ENCODE assay signal across 11 cellular contexts in genomic region chr22:37310075-37310606, GRCh38. TPM values are rescaled to one million over a fixed set of nuclear protein-coding genes. Genes with fewer than 3 reads are reported as not detected.
A peak's percentile ranks its signal among the peaks of the same experiment; 100 is the strongest.
DNase-seq lines count a peak whose midpoint lies in the region; ATAC-seq, FAIRE-seq and TF ChIP-seq lines count a peak whose summit lies in the region.
"Had no signal": no experiment of that assay in that cellular context is flagged by ENCODE, and none has a peak within 500 bp of the region (broad histone marks: within the 10 kb centered on the region; RNA-seq: fewer than 3 reads in every experiment).

No MANE protein-coding gene starts in this region.

- H3K9me3 Mint-ChIP-seq in CD8-positive, alpha-beta memory T cell = no peaks in the 10 kb centered on the region
- H3K9me3 Mint-ChIP-seq in activated T-helper 1 cell treated with anti-CD3 and anti-CD28 coated beads, Interleukin-12 subunit alpha, Interleukin-12 subunit beta, Interleukin-2, Interleukin-4 antibody, amounts not matched to agents 30 ng/mL and 10 ng/mL and 1 ng/mL, durations not matched to agents 14 hours and 24 hours and 36 hours = no peaks in the 10 kb centered on the region
- no peaks in the 10 kb centered on the region for H3K9me3 Mint-ChIP-seq in natural killer cell treated with Interleukin-12 subunit alpha and Interleukin-12 subunit beta and Interleukin-15 and Interleukin-18, amount 100 ng/mL, for 72 hours

- H3K4me1 ChIP-seq in CD8-positive, alpha-beta memory T cell (ENCODE audit: insufficient read depth, low read length) = peaks cover 72% of the 10 kb centered on the region
- H3K4me1 ChIP-seq in HCT116 (ENCODE audit: control insufficient read depth in 1 of 2, insufficient read depth in 2 of 2, low read length in 2 of 2) = peaks cover 44 to 67% of the 10 kb centered on the region in 2 experiments

- no peak for TF ChIP-seq RAD21 in HCT116 (IDR thresholded peaks at IDR 0.05; ENCODE audit: low read depth)

- DNase-seq in CD8-positive, alpha-beta memory T cell = no peak
- DNase-seq in HCT116 (ENCODE audit: low read depth, low spot score) (no peak), D341Med (ENCODE audit: low spot score) (no peak), H54 (ENCODE audit: insufficient read length, low spot score) (no peak), caudate nucleus (lab: John Stamatoyannopoulos, UW) (no peak)
- DNase-seq in activated T-helper 1 cell treated with anti-CD3 and anti-CD28 coated beads, Interleukin-12 subunit alpha, Interleukin-12 subunit beta, Interleukin-2, Interleukin-4 antibody, amounts not matched to agents 30 ng/mL and 10 ng/mL and 1 ng/mL, durations not matched to agents 14 hours and 24 hours and 36 hours (ENCODE audit: low spot score) = no peak
- no peak for DNase-seq in natural killer cell treated with Interleukin-12 subunit alpha and Interleukin-12 subunit beta and Interleukin-15 and Interleukin-18, amount 100 ng/mL, for 72 hours (ENCODE audit: low spot score)
- DNase-seq: NCI-H524 treated with DMSO at 0.1 percent for 48 hours, pancreas, Right ventricle myocardium superior had no signal

- intact Hi-C loops in HCT116 (cut with micrococcal nuclease) = no loop called here
- intact Hi-C loops in activated T-helper 1 cell treated with anti-CD3 and anti-CD28 coated beads, Interleukin-12 subunit alpha, Interleukin-12 subunit beta, Interleukin-2, Interleukin-4 antibody, amounts not matched to agents 30 ng/mL and 10 ng/mL and 1 ng/mL, durations not matched to agents 14 hours and 24 hours and 36 hours (cut with micrococcal nuclease) = no loop called here

- H3K36me3 Mint-ChIP-seq in CD8-positive, alpha-beta memory T cell = peaks cover 3 to 74% (median 8%) of the 10 kb centered on the region in 3 donors
- H3K36me3 Mint-ChIP-seq in activated T-helper 1 cell treated with anti-CD3 and anti-CD28 coated beads, Interleukin-12 subunit alpha, Interleukin-12 subunit beta, Interleukin-2, Interleukin-4 antibody, amounts not matched to agents 30 ng/mL and 10 ng/mL and 1 ng/mL, durations not matched to agents 14 hours and 24 hours and 36 hours (ENCODE audit: low read depth) = peaks cover 54% of the 10 kb centered on the region
- peaks cover 6% of the 10 kb centered on the region for H3K36me3 Mint-ChIP-seq in natural killer cell treated with Interleukin-12 subunit alpha and Interleukin-12 subunit beta and Interleukin-15 and Interleukin-18, amount 100 ng/mL, for 72 hours

- peak overlapping the region; percentile 35 for H3K4me2 ChIP-seq in HCT116 (ENCODE audit: low read length)

- no peaks in the 10 kb centered on the region for H4K20me1 ChIP-seq in HCT116 (ENCODE audit: insufficient read depth)

- ATAC-seq in HCT116 (no peak), GM19351 (IDR thresholded peaks at IDR 0.05; ENCODE audit: unreplicated experiment) (no peak)
- ATAC-seq in natural killer cell treated with Interleukin-12 subunit alpha and Interleukin-12 subunit beta and Interleukin-15 and Interleukin-18, amount 100 ng/mL, for 72 hours = no peak

- H3K9me2 ChIP-seq in HCT116 (ENCODE audit: insufficient read depth) = no peaks in the 10 kb centered on the region

- TF ChIP-seq CTCF in HCT116 (IDR thresholded peaks at IDR 0.05 in 2 of 3, conservative IDR thresholded peaks at IDR 0.05 in 1 of 3; ENCODE audit: borderline replicate concordance in 1 of 3, insufficient read depth in 1 of 3, low read depth in 2 of 3, low read length in 2 of 3) = no peak

- no peaks in the 10 kb centered on the region for H3K27me3 ChIP-seq in CD8-positive, alpha-beta memory T cell (ENCODE audit: insufficient read depth, low read length, poor library complexity, severe bottlenecking)
- no peaks in the 10 kb centered on the region for H3K27me3 ChIP-seq in HCT116 (ENCODE audit: insufficient read depth, low read length)
- H3K27me3 ChIP-seq: pancreas had no signal

- H3K36me3 ChIP-seq in CD8-positive, alpha-beta memory T cell (ENCODE audit: insufficient read depth, low read length) = peaks cover 32% of the 10 kb centered on the region
- H3K36me3 ChIP-seq in HCT116 (ENCODE audit: control insufficient read depth in 1 of 2, insufficient read depth in 2 of 2, low read length in 2 of 2) = no peaks in the 10 kb centered on the region
- H3K36me3 ChIP-seq: pancreas had no signal

- H3K79me2 ChIP-seq in HCT116 (ENCODE audit: insufficient read depth, low read length) = no peaks in the 10 kb centered on the region

- TF ChIP-seq POLR2A in HCT116 (IDR thresholded peaks at IDR 0.05; ENCODE audit: borderline replicate concordance, extremely low read depth, insufficient read depth, insufficient read length) (no peak), H54 (IDR thresholded peaks at IDR 0.05; ENCODE audit: low read depth, low read length) (no peak)

- H3K9ac ChIP-seq in HCT116 (ENCODE audit: low read length) = peak overlapping the region; percentile 18; the same call in 1 of the 2 replicates

- H2AFZ ChIP-seq in HCT116 (ENCODE audit: low read depth, low read length, poor library complexity, severe bottlenecking) = no peak overlapping the region

- RAD21 ChIA-PET in HCT116 (lab: Charles Lee; ENCODE audit: low non-redundant PET in 1 of 2, low total read pairs in 2 of 2, uncharacterized antibody in 2 of 2, unreplicated experiment in 2 of 2) = interaction anchor here in 1 of 2 experiments (1.1 kb wide), 1 partner anchor 13 kb away, joined by 3 read pairs; no protein-coding TSS in a partner anchor

- POLR2A ChIA-PET in CD8-positive, alpha-beta memory T cell (lab: Charles Lee) = interaction anchor here (0.9 to 1.8 kb wide), 9 partner anchors 9 to 176 kb away, joined by 3 to 6 read pairs (median 4); partner anchors contain the start of genes CYTH4 and MFNG
- POLR2A ChIA-PET in HCT116 (lab: Charles Lee) = no interaction called here

- peaks cover 71 to 90% (median 80%) of the 10 kb centered on the region in 3 donors for H3K4me1 Mint-ChIP-seq in CD8-positive, alpha-beta memory T cell
- peaks cover 88% of the 10 kb centered on the region for H3K4me1 Mint-ChIP-seq in activated T-helper 1 cell treated with anti-CD3 and anti-CD28 coated beads, Interleukin-12 subunit alpha, Interleukin-12 subunit beta, Interleukin-2, Interleukin-4 antibody, amounts not matched to agents 30 ng/mL and 10 ng/mL and 1 ng/mL, durations not matched to agents 14 hours and 24 hours and 36 hours (ENCODE audit: low read depth)
- H3K4me1 Mint-ChIP-seq in natural killer cell treated with Interleukin-12 subunit alpha and Interleukin-12 subunit beta and Interleukin-15 and Interleukin-18, amount 100 ng/mL, for 72 hours (ENCODE audit: low read depth in 2 of 2) = peaks cover 70 to 80% of the 10 kb centered on the region in 2 donors

- no TSS peak for BruUV-seq in HCT116 (replicated peaks; lab: Mats Ljungman, UMichigan)

- no peak for FAIRE-seq in H54 (lab: Jason Lieb, UNC)
- FAIRE-seq: pancreas had no signal

- H3K27ac ChIP-seq in CD8-positive, alpha-beta memory T cell (ENCODE audit: low read depth, low read length) = no peak overlapping the region
- H3K27ac ChIP-seq in HCT116 (ENCODE audit: low read depth, low read length) (peak overlapping the region; percentile 41; the same call in 1 of the 2 replicates), caudate nucleus (ENCODE audit: low read depth, low read length) (no peak overlapping the region)
- H3K27ac ChIP-seq: pancreas had no signal

- H3K4me3 ChIP-seq in CD8-positive, alpha-beta memory T cell (ENCODE audit: low read length) = peak overlapping the region; percentile 51
- no peak overlapping the region for H3K4me3 ChIP-seq in HCT116 (replicated peaks in 1 of 2; ENCODE audit: low read depth in 1 of 2, low read length in 2 of 2)
- H3K4me3 ChIP-seq: pancreas had no signal

- H3K9me3 ChIP-seq in CD8-positive, alpha-beta memory T cell (ENCODE audit: low read length) = no peaks in the 10 kb centered on the region
- H3K9me3 ChIP-seq in HCT116 (ENCODE audit: control insufficient read depth in 1 of 2, insufficient read depth in 1 of 2, low read depth in 1 of 2, low read length in 2 of 2) = no peaks in the 10 kb centered on the region
- H3K9me3 ChIP-seq: pancreas had no signal

- H3K27me3 Mint-ChIP-seq in CD8-positive, alpha-beta memory T cell = no peaks in the 10 kb centered on the region
- H3K27me3 Mint-ChIP-seq in activated T-helper 1 cell treated with anti-CD3 and anti-CD28 coated beads, Interleukin-12 subunit alpha, Interleukin-12 subunit beta, Interleukin-2, Interleukin-4 antibody, amounts not matched to agents 30 ng/mL and 10 ng/mL and 1 ng/mL, durations not matched to agents 14 hours and 24 hours and 36 hours (ENCODE audit: insufficient read depth) = no peaks in the 10 kb centered on the region
- no peaks in the 10 kb centered on the region for H3K27me3 Mint-ChIP-seq in natural killer cell treated with Interleukin-12 subunit alpha and Interleukin-12 subunit beta and Interleukin-15 and Interleukin-18, amount 100 ng/mL, for 72 hours

- H3K4me3 Mint-ChIP-seq in CD8-positive, alpha-beta memory T cell = peak overlapping the region; percentile 47 to 85 (median 75)
- peak overlapping the region; percentile 69 for H3K4me3 Mint-ChIP-seq in activated T-helper 1 cell treated with anti-CD3 and anti-CD28 coated beads, Interleukin-12 subunit alpha, Interleukin-12 subunit beta, Interleukin-2, Interleukin-4 antibody, amounts not matched to agents 30 ng/mL and 10 ng/mL and 1 ng/mL, durations not matched to agents 14 hours and 24 hours and 36 hours
- H3K4me3 Mint-ChIP-seq in natural killer cell treated with Interleukin-12 subunit alpha and Interleukin-12 subunit beta and Interleukin-15 and Interleukin-18, amount 100 ng/mL, for 72 hours = peak overlapping the region; percentile 79

- CTCF ChIA-PET in CD8-positive, alpha-beta memory T cell (lab: Charles Lee) = interaction anchor here (0.7 to 4.0 kb wide), 9 partner anchors 8 to 119 kb away, joined by 3 to 19 read pairs (median 5); no protein-coding TSS in a partner anchor
- CTCF ChIA-PET in HCT116 (lab: Charles Lee) = interaction anchor here (1.2 kb wide), 1 partner anchor 147 kb away, joined by 3 read pairs; no protein-coding TSS in a partner anchor

- peak overlapping the region; percentile 68 to 99 (median 87) for H3K27ac Mint-ChIP-seq in CD8-positive, alpha-beta memory T cell
- peak overlapping the region; percentile 70 for H3K27ac Mint-ChIP-seq in activated T-helper 1 cell treated with anti-CD3 and anti-CD28 coated beads, Interleukin-12 subunit alpha, Interleukin-12 subunit beta, Interleukin-2, Interleukin-4 antibody, amounts not matched to agents 30 ng/mL and 10 ng/mL and 1 ng/mL, durations not matched to agents 14 hours and 24 hours and 36 hours
- peak overlapping the region; percentile 99 to 100 for H3K27ac Mint-ChIP-seq in natural killer cell treated with Interleukin-12 subunit alpha and Interleukin-12 subunit beta and Interleukin-15 and Interleukin-18, amount 100 ng/mL, for 72 hours

TF ChIP-seq in HCT116, 20 proteins besides CTCF, POLR2A, EP300 and RAD21 (continues in another document):
- TF ChIP-seq POLR2AphosphoS5 (IDR thresholded peaks at IDR 0.05; ENCODE audit: low read depth, low read length) = no peak

RNA-seq across cellular contexts. Expression of gene CYTH4, which starts 27.8 kb away (rescaled TPM):
- 10 to 100 TPM; 23.1 to 24.7 TPM for total RNA-seq in CD8-positive, alpha-beta memory T cell
- 80.2 TPM for polyA plus RNA-seq in CD8-positive, alpha-beta memory T cell
- 3.8 TPM for total RNA-seq in HCT116 (2021; ENCODE audit: unreplicated experiment)
- 4.9 and 6.4 TPM in 2 replicates for polyA plus RNA-seq in HCT116 (2012)
- 49.5 and 57.1 TPM in 2 replicates for total RNA-seq in activated T-helper 1 cell treated with anti-CD3 and anti-CD28 coated beads, Interleukin-12 subunit alpha, Interleukin-12 subunit beta, Interleukin-2, Interleukin-4 antibody, amounts not matched to agents 30 ng/mL and 10 ng/mL and 1 ng/mL, durations not matched to agents 14 hours and 24 hours and 36 hours
- 10 to 100 TPM; 36.0 to 41.1 TPM for total RNA-seq in natural killer cell treated with Interleukin-12 subunit alpha and Interleukin-12 subunit beta and Interleukin-15 and Interleukin-18, amount 100 ng/mL, for 72 hours
